In the genomic region with DNA sequence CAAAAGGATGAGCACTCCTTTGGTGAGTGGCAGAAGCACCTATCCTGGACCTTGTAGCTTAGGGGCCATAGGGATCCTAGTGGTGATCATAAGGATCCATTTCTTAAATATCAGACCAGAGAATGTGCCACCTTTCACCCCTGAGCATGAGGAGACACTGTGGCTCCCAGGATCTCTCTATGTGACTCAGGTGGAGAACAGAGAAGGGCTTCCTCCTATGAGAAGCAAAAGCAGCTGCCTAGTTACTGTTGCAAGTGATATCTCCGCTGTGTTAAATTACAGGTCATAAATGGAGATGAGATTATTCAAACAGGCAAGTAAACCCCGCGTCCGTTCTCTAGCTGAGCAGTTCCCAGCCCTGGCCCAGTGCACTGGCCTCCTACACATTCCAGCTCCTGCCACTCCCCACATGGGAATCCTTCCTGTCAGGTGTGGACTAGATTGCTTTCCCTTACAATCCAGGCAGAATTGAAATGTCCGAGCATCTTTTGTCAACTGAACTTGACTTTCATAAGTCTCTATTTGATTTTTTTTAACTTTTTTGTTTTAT, we compare ENCODE assay signal across 1 cellular context.
A peak's percentile ranks its signal among the peaks of the same experiment; 100 is the strongest.
TF ChIP-seq lines count a peak whose summit lies in the region.

No MANE protein-coding gene starts in this region.

TF ChIP-seq in H1, 55 proteins besides CTCF, POLR2A, EP300 and RAD21:
- TF ChIP-seq TEAD4 (IDR thresholded peaks at IDR 0.05; ENCODE audit: low read depth, low read length) (0 out of 2 replicates have a peak, but pooled peaks have one; percentile 4), FOSL1 (IDR thresholded peaks at IDR 0.05; ENCODE audit: insufficient read depth, low read depth, low read length) (no peak)
